9 cellular contexts compared by ENCODE assay signal in genomic region chr9:136587145-136587943, GRCh38. TPM values are rescaled to one million over a fixed set of nuclear protein-coding genes. Genes with fewer than 3 reads are reported as not detected.
DNase-seq lines count a peak whose midpoint lies in the region; ATAC-seq and TF ChIP-seq lines count a peak whose summit lies in the region.
"Had no signal": no experiment of that assay in that cellular context is flagged by ENCODE, and none has a peak within 500 bp of the region (broad histone marks: within the 10 kb centered on the region; RNA-seq: fewer than 3 reads in every experiment).

No MANE protein-coding gene starts in this region.

- no peaks in the 10 kb centered on the region for H3K9me3 Mint-ChIP-seq in natural killer cell treated with Interleukin-12 subunit alpha and Interleukin-12 subunit beta and Interleukin-15 and Interleukin-18, amount 100 ng/mL, for 72 hours

- peak overlapping the region; percentile 58; the same call in 1 of the 2 replicates for H3K27ac ChIP-seq in HUES6 (ENCODE audit: low read depth, low read length)
- H3K27ac ChIP-seq in spleen: peak overlapping the region in 6 of 8 donors; percentile 26 to 72 (median 54)

- H3K4me3 Mint-ChIP-seq in natural killer cell treated with Interleukin-12 subunit alpha and Interleukin-12 subunit beta and Interleukin-15 and Interleukin-18, amount 100 ng/mL, for 72 hours: no peak overlapping the region

- H3K36me3 ChIP-seq in HUES6 (ENCODE audit: control insufficient read depth, insufficient read depth, low read length): no peaks in the 10 kb centered on the region
- H3K36me3 ChIP-seq in spleen: no peaks in the 10 kb centered on the region

- H3K27me3 ChIP-seq in HUES6 (ENCODE audit: control insufficient read depth, insufficient read depth, low read length) (no peaks in the 10 kb centered on the region), spleen (replicated peaks in 1 of 7) (peaks cover 0 to 62% (median 11%) of the 10 kb centered on the region in 7 donors)

- H3K4me1 ChIP-seq in HUES6 (ENCODE audit: control insufficient read depth, insufficient read depth, low read length) (peaks cover 44% of the 10 kb centered on the region), spleen (peaks cover 26 to 92% (median 66%) of the 10 kb centered on the region in 6 donors)

- H3K27me3 Mint-ChIP-seq in natural killer cell treated with Interleukin-12 subunit alpha and Interleukin-12 subunit beta and Interleukin-15 and Interleukin-18, amount 100 ng/mL, for 72 hours: no peaks in the 10 kb centered on the region

- H3K9ac ChIP-seq in HUES6 (ENCODE audit: low read length): peak overlapping the region; percentile 44

- WGBS in spleen, 5 donors: 22 to 32% (median 28%) methylated on average over 12 to 33 of the region's 33 CpGs

- H3K4me1 Mint-ChIP-seq in natural killer cell treated with Interleukin-12 subunit alpha and Interleukin-12 subunit beta and Interleukin-15 and Interleukin-18, amount 100 ng/mL, for 72 hours (ENCODE audit: low read depth in 2 of 2): peaks cover 0 to 13% of the 10 kb centered on the region in 2 donors

- peak overlapping the region; percentile 47 for H3K4me3 ChIP-seq in HUES6 (ENCODE audit: low read depth, low read length)
- peak overlapping the region in 1 of 8 donors; percentile 31 for H3K4me3 ChIP-seq in spleen

- no peaks in the 10 kb centered on the region for H3K9me3 ChIP-seq in HUES6 (ENCODE audit: control insufficient read depth, insufficient read depth, low read depth, low read length)
- no peaks in the 10 kb centered on the region for H3K9me3 ChIP-seq in spleen

- H3K27ac Mint-ChIP-seq in natural killer cell treated with Interleukin-12 subunit alpha and Interleukin-12 subunit beta and Interleukin-15 and Interleukin-18, amount 100 ng/mL, for 72 hours: no peak overlapping the region

- no peak for TF ChIP-seq CTCF in spleen (IDR thresholded peaks at IDR 0.05 in 8 of 11, conservative IDR thresholded peaks at IDR 0.05 in 3 of 11)

- no peak for TF ChIP-seq POLR2A in spleen (IDR thresholded peaks at IDR 0.05)

- H3K36me3 Mint-ChIP-seq in natural killer cell treated with Interleukin-12 subunit alpha and Interleukin-12 subunit beta and Interleukin-15 and Interleukin-18, amount 100 ng/mL, for 72 hours: no peaks in the 10 kb centered on the region

- intact Hi-C loops in spleen (cut with DNase I; ENCODE audit: low total_unique reads): no loop called here

- ATAC-seq in natural killer cell treated with Interleukin-12 subunit alpha and Interleukin-12 subunit beta and Interleukin-15 and Interleukin-18, amount 100 ng/mL, for 72 hours: no peak

- DNase-seq in amniotic epithelial cell (ENCODE audit: low read depth): peak; percentile 91
- peak; percentile 40 for DNase-seq in iris pigment epithelial cell (ENCODE audit: low read depth)
- DNase-seq in spleen: peak; percentile 87
- no peak for DNase-seq in NCI-H2029 treated with DMSO at 0.1 percent for 48 hours (lab: John Stamatoyannopoulos, UW)
- no peak for DNase-seq in NCI-H774 (lab: John Stamatoyannopoulos, UW)
- DNase-seq in stimulated activated naive CD4-positive, alpha-beta T cell treated with Interleukin-2 at 50 U/mL for 16 hours (lab: John Stamatoyannopoulos, UW): no peak
- no peak for DNase-seq in natural killer cell treated with Interleukin-12 subunit alpha and Interleukin-12 subunit beta and Interleukin-15 and Interleukin-18, amount 100 ng/mL, for 72 hours (ENCODE audit: low spot score)
- DNase-seq: NCI-H345 had no signal

RNA-seq across cellular contexts. Expression of gene NOTCH1, which starts 41.5 kb away (rescaled TPM):
- 100 to 1,000 TPM in 4 of 7 donors, 10 to 100 TPM in 3; 88.6 to 140 (median 117) TPM for total RNA-seq in spleen
- polyA plus RNA-seq in spleen: 10 to 100 TPM in 1 of 3 donors, 1 to 10 TPM in 2; 4.9 to 27.2 (median 8.3) TPM
- 10 to 100 TPM; 57.3 to 85.0 TPM for total RNA-seq in natural killer cell treated with Interleukin-12 subunit alpha and Interleukin-12 subunit beta and Interleukin-15 and Interleukin-18, amount 100 ng/mL, for 72 hours

Comparison
In these comparisons a context has a peak if more than half of its experiments do, and no peak if none do; other contexts are left out.
1. DNase-seq: peak in amniotic epithelial cell (single experiment), iris pigment epithelial cell (single experiment) and spleen (single experiment); none in NCI-H2029 treated with DMSO at 0.1 percent for 48 hours (single experiment), NCI-H774 (single experiment), stimulated activated naive CD4-positive, alpha-beta T cell treated with Interleukin-2 at 50 U/mL for 16 hours (single experiment) and natural killer cell treated with Interleukin-12 subunit alpha and Interleukin-12 subunit beta and Interleukin-15 and Interleukin-18, amount 100 ng/mL, for 72 hours (single experiment).